1 cellular context compared by ENCODE assay signal in the genomic region with DNA sequence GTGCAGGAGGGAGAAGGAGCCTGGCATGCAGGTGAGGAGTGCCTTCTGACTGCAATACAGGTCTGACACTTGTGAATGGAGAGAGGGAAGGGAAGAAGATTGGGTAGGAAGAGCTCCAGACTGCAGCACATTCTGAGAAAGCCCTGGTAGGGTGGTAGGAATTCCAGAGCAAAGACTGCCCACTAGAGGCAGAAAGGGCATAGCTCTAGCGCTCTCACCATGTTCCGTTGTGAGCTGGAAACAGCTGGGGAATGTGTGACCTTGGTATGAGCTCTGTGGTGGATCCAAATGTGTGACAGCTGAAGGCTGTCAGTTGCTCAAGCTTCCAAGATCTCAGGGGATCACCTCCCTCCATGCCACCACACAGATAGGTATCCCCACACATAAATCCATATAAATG.
TF ChIP-seq lines count a peak whose summit lies in the region.

No MANE protein-coding gene starts in this region.

TF ChIP-seq in K562, 482 proteins besides CTCF, POLR2A, EP300 and RAD21:
- no peak for TF ChIP-seq MCM7 (IDR thresholded peaks at IDR 0.05)
- TF ChIP-seq, protein P1, sequence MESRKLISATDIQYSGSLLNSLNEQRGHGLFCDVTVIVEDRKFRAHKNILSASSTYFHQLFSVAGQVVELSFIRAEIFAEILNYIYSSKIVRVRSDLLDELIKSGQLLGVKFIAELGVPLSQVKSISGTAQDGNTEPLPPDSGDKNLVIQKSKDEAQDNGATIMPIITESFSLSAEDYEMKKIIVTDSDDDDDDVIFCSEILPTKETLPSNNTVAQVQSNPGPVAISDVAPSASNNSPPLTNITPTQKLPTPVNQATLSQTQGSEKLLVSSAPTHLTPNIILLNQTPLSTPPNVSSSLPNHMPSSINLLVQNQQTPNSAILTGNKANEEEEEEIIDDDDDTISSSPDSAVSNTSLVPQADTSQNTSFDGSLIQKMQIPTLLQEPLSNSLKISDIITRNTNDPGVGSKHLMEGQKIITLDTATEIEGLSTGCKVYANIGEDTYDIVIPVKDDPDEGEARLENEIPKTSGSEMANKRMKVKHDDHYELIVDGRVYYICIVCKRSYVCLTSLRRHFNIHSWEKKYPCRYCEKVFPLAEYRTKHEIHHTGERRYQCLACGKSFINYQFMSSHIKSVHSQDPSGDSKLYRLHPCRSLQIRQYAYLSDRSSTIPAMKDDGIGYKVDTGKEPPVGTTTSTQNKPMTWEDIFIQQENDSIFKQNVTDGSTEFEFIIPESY (CRISPR knock-in tag; IDR thresholded peaks at IDR 0.05), result peak; percentile 19; the same call in 1 of the 2 replicates
